Comparison of ENCODE assay signal across 10 cellular contexts in the genomic region with DNA sequence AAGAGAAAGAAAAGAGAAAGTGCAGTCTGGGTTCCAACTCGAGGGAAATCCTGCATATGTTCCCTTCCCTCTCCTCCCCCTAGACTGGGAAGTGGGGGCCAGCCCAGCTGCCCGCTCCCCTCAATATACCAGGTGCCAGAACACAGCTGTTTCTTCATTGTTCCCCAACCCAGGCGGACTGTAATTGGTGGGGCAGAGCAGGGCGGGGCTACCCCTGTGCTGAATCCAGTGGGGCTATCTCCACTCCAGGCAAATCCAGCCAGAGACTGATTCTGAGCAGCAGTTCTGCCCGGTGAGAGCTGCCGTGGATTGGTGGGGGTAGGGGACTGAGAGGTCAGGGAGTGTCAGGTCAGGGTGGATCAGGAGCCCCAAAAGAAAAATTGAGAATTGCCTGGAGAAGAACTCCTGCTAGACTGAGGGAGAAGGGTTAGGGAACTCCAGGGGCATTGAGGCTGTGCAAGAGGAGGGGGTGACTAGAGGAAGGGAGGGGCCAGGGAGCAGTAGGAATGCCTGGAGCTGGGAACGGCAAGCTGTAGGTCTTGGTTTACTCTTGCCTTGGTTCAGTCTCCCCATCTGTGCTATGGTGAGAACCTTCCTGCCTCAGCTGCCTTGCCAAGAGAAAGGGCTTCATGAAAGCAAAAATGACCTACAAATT. TPM values are rescaled to one million over a fixed set of nuclear protein-coding genes. Genes with fewer than 3 reads are reported as not detected.
DNase-seq lines count a peak whose midpoint lies in the region; ATAC-seq and TF ChIP-seq lines count a peak whose summit lies in the region.
"Had no signal": no experiment of that assay in that cellular context is flagged by ENCODE, and none has a peak within 500 bp of the region (broad histone marks: within the 10 kb centered on the region; RNA-seq: fewer than 3 reads in every experiment).

A gene (plus strand): TSS at position 250 of the 655 bp plus-strand sequence. CDS start 546 bp downstream, outside the sequence.

- no peak within 1 kb of the TSS for H3K4me3 Mint-ChIP-seq in CD4-positive, alpha-beta memory T cell
- H3K4me3 Mint-ChIP-seq: natural killer cell had no signal

- no peaks in the 10 kb centered on the region for H3K79me2 ChIP-seq in mammary epithelial cell (ENCODE audit: insufficient read depth, low read length)

- TF ChIP-seq CTCF in mammary epithelial cell (conservative IDR thresholded peaks at IDR 0.05 in 1 of 2, IDR thresholded peaks at IDR 0.05 in 1 of 2; ENCODE audit: extremely low read depth in 1 of 2, insufficient read depth in 1 of 2, low read depth in 1 of 2, low read length in 2 of 2) (no peak), lung (IDR thresholded peaks at IDR 0.05; ENCODE audit: control extremely low read depth, extremely low read depth) (no peak), tibial artery (IDR thresholded peaks at IDR 0.05) (no peak), BE2C (IDR thresholded peaks at IDR 0.05; ENCODE audit: low read depth, low read length) (no peak)

- intact Hi-C loops in mammary epithelial cell (cut with micrococcal nuclease): no loop called here
- intact Hi-C loops in tibial artery (cut with DNase I; ENCODE audit: low total_unique reads): no loop called here
- intact Hi-C loops in CD4-positive, alpha-beta memory T cell (cut with micrococcal nuclease): no loop called here

- DNase-seq in NCI-H2227 (lab: John Stamatoyannopoulos, UW; ENCODE audit: unreplicated experiment) (peak; percentile 45), mammary epithelial cell (no peak), lung (ENCODE audit: low spot score) (no peak), tibial artery (peak; percentile 59 to 71), BE2C (no peak)
- DNase-seq in CD4-positive, alpha-beta memory T cell: no peak
- DNase-seq: activated effector memory CD4-positive, alpha-beta T cell treated with anti-CD3 and anti-CD28 coated beads, Interleukin-2, amount 50 U/mL, for 16 hours; natural killer cell; T1000 had no signal

- ATAC-seq in lung (ENCODE audit: insufficient read depth, low FRiP score) (no peak), HG03442 (IDR thresholded peaks at IDR 0.05; ENCODE audit: unreplicated experiment) (no peak)
- ATAC-seq: natural killer cell had no signal

- POLR2A ChIA-PET in CD4-positive, alpha-beta memory T cell (lab: Charles Lee; ENCODE audit: partially characterized antibody): no interaction called here

- H3K27ac ChIP-seq in mammary epithelial cell (ENCODE audit: insufficient read depth, low read depth, low read length): no peak within 1 kb of the TSS
- peak within 1 kb of the TSS; percentile 59 to 77 for H3K27ac ChIP-seq in lung (ENCODE audit: low read depth in 1 of 2, low read length in 1 of 2)
- H3K27ac ChIP-seq in tibial artery: peak within 1 kb of the TSS; percentile 97 to 99
- H3K27ac ChIP-seq in CD4-positive, alpha-beta memory T cell (ENCODE audit: low read depth, low read length): no peak within 1 kb of the TSS

- H3K36me3 ChIP-seq in mammary epithelial cell (ENCODE audit: insufficient read depth, low read length): peaks cover 2% of the 10 kb centered on the region
- H3K36me3 ChIP-seq in lung (ENCODE audit: control insufficient read depth in 2 of 2, insufficient read depth in 2 of 2, low read length in 2 of 2): no peaks in the 10 kb centered on the region
- no peaks in the 10 kb centered on the region for H3K36me3 ChIP-seq in tibial artery
- H3K36me3 ChIP-seq in CD4-positive, alpha-beta memory T cell (ENCODE audit: insufficient read depth, low read length): no peaks in the 10 kb centered on the region
- no peaks in the 10 kb centered on the region for H3K36me3 ChIP-seq in BE2C

- H3K4me3 ChIP-seq in mammary epithelial cell (replicated peaks in 1 of 3; ENCODE audit: insufficient read depth in 1 of 3, low read depth in 2 of 3, low read length in 3 of 3): no peak within 1 kb of the TSS
- no peak within 1 kb of the TSS for H3K4me3 ChIP-seq in lung
- H3K4me3 ChIP-seq in tibial artery: no peak within 1 kb of the TSS
- no peak within 1 kb of the TSS for H3K4me3 ChIP-seq in CD4-positive, alpha-beta memory T cell (ENCODE audit: low read length in 2 of 2)
- H3K4me3 ChIP-seq in BE2C (ENCODE audit: low read depth, low read length): no peak within 1 kb of the TSS

- no peaks in the 10 kb centered on the region for H3K9me3 Mint-ChIP-seq in CD4-positive, alpha-beta memory T cell
- H3K9me3 Mint-ChIP-seq: natural killer cell had no signal

- WGBS in mammary epithelial cell (ENCODE audit: low coverage, missing lambda C conversion rate): 47% methylated on average over 7 of the region's 7 CpGs
- WGBS in lung, 2 donors: 35 to 48% methylated on average over 7 of the region's 7 CpGs

- H3K27me3 ChIP-seq in mammary epithelial cell (ENCODE audit: insufficient read depth, low read length): no peaks in the 10 kb centered on the region
- H3K27me3 ChIP-seq in lung (ENCODE audit: control insufficient read depth, insufficient read depth): no peaks in the 10 kb centered on the region
- no peaks in the 10 kb centered on the region for H3K27me3 ChIP-seq in tibial artery
- H3K27me3 ChIP-seq in CD4-positive, alpha-beta memory T cell (ENCODE audit: insufficient read depth, low read length): no peaks in the 10 kb centered on the region
- H3K27me3 ChIP-seq in BE2C: no peaks in the 10 kb centered on the region

- H3K4me1 ChIP-seq in mammary epithelial cell (ENCODE audit: insufficient read depth, low read length): peaks cover 23% of the 10 kb centered on the region
- H3K4me1 ChIP-seq in lung (ENCODE audit: control insufficient read depth in 2 of 2, insufficient read depth in 2 of 2, low read length in 2 of 2): peaks cover 8 to 11% of the 10 kb centered on the region in 2 donors
- H3K4me1 ChIP-seq in tibial artery: peaks cover 0 to 48% (median 37%) of the 10 kb centered on the region in 4 donors
- H3K4me1 ChIP-seq in CD4-positive, alpha-beta memory T cell (ENCODE audit: insufficient read depth, low read length): peaks cover 10% of the 10 kb centered on the region
- H3K4me1 ChIP-seq in BE2C: peaks cover 22% of the 10 kb centered on the region

- no peak within 1 kb of the TSS for H3K27ac Mint-ChIP-seq in CD4-positive, alpha-beta memory T cell

- peak within 1 kb of the TSS; percentile 58 for H3K4me2 ChIP-seq in mammary epithelial cell (ENCODE audit: insufficient read depth, low read depth, low read length)

- H3K27me3 Mint-ChIP-seq in CD4-positive, alpha-beta memory T cell: peaks cover 5 to 10% of the 10 kb centered on the region in 2 donors

- peak within 1 kb of the TSS; percentile 85 for H2AFZ ChIP-seq in mammary epithelial cell (ENCODE audit: low read depth, low read length)

- in situ Hi-C loops in mammary epithelial cell (cut with MboI; ENCODE audit: low sequenced_read_pairs in 2 of 2): no loop called here

- H3K4me1 Mint-ChIP-seq in CD4-positive, alpha-beta memory T cell: peaks cover 3 to 13% (median 7%) of the 10 kb centered on the region in 4 donors

- CTCF ChIA-PET in mammary epithelial cell (lab: Charles Lee; ENCODE audit: low non-redundant PET): interaction anchor here (0.5 kb wide), 1 partner anchor 60 kb away, joined by 3 read pairs; no protein-coding TSS in a partner anchor
- CTCF ChIA-PET in CD4-positive, alpha-beta memory T cell (lab: Charles Lee; ENCODE audit: partially characterized antibody): no interaction called here

- no peak within 1 kb of the TSS for H3K9ac ChIP-seq in mammary epithelial cell (ENCODE audit: insufficient read depth, low read length)

- H4K20me1 ChIP-seq in mammary epithelial cell (ENCODE audit: insufficient read depth, low read length): no peaks in the 10 kb centered on the region

- dilution Hi-C loops in mammary epithelial cell (cut with HindIII; ENCODE audit: low sequenced_read_pairs): no loop called here

- no peaks in the 10 kb centered on the region for H3K36me3 Mint-ChIP-seq in CD4-positive, alpha-beta memory T cell
- H3K36me3 Mint-ChIP-seq: natural killer cell had no signal

- H3K9me3 ChIP-seq in mammary epithelial cell (replicated peaks; ENCODE audit: insufficient read depth, low read length): no peaks in the 10 kb centered on the region
- no peaks in the 10 kb centered on the region for H3K9me3 ChIP-seq in lung (ENCODE audit: control insufficient read depth in 2 of 2, insufficient read depth in 1 of 2, low read length in 1 of 2)
- H3K9me3 ChIP-seq in tibial artery: no peaks in the 10 kb centered on the region
- no peaks in the 10 kb centered on the region for H3K9me3 ChIP-seq in CD4-positive, alpha-beta memory T cell (ENCODE audit: control insufficient read depth in 1 of 2, low read length in 2 of 2)
- no peaks in the 10 kb centered on the region for H3K9me3 ChIP-seq in BE2C

- TSS peak; percentile 98 for BruUV-seq in mammary epithelial cell (replicated peaks; lab: Mats Ljungman, UMichigan)

RNA-seq across cellular contexts. Expression of the gene that starts here (rescaled TPM):
- total RNA-seq in mammary epithelial cell (under 1 TPM in 1 of 2 donors, not detected in 1; 0.17 TPM), lung (not detected)
- polyA plus RNA-seq in mammary epithelial cell (0.12 TPM), lung (under 1 TPM in 1 of 2 donors, not detected in 1; 0.21 TPM)
- polyA minus RNA-seq in mammary epithelial cell: not detected
- total RNA-seq in CD4-positive, alpha-beta memory T cell: not detected
- polyA plus RNA-seq in CD4-positive, alpha-beta memory T cell: not detected
- polyA plus RNA-seq in BE2C (2012; ENCODE audit: insufficient read depth, insufficient read length, low read depth): 5.1 TPM
- total RNA-seq: natural killer cell had no signal

Comparison
In these comparisons a context has a peak if more than half of its experiments do, and no peak if none do; other contexts are left out.
1. DNase-seq: peak in NCI-H2227 (single experiment) and tibial artery (2 of 2); none in mammary epithelial cell (single experiment), lung (single experiment), CD4-positive, alpha-beta memory T cell (0 of 5) and BE2C (single experiment).
2. H3K27ac ChIP-seq: peak in lung (2 of 2) and tibial artery (2 of 2); none in mammary epithelial cell (single experiment) and CD4-positive, alpha-beta memory T cell (single experiment).